Comparison of ENCODE assay signal across 8 cellular contexts in the genomic region with DNA sequence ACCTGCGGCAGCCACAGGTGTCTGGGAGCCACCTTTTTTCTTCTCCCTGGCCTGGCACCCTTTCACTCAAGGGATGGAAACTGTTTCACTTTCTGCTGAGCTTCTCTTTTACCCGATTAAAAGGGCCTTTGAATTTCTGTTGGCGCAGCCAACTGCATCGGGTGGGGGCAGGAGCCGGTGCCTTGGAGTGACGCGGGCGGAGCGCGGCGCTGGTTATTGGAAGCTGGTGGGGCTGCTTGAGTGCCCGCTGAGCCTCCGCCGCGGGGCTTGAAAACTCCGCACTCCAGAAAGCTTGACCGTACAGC. TPM values are rescaled to one million over a fixed set of nuclear protein-coding genes. Genes with fewer than 3 reads are reported as not detected.
DNase-seq lines count a peak whose midpoint lies in the region; ATAC-seq and TF ChIP-seq lines count a peak whose summit lies in the region.

No MANE protein-coding gene starts in this region.

- POLR2A ChIA-PET in activated CD8-positive, alpha-beta T cell treated with anti-CD3 and anti-CD28 coated beads, Interleukin-2, amount 10 ng/mL, durations not matched to agents 7 days and 5 days (lab: Charles Lee): no interaction called here

- no peak for TF ChIP-seq CTCF in epithelial cell of esophagus (IDR thresholded peaks at IDR 0.05; ENCODE audit: insufficient read depth, low read depth, low read length, missing control alignments)

- peak overlapping the region; percentile 46 for H3K27ac Mint-ChIP-seq in activated CD8-positive, alpha-beta T cell treated with anti-CD3 and anti-CD28 coated beads, Interleukin-2, amount 10 ng/mL, durations not matched to agents 7 days and 5 days

- no peaks in the 10 kb centered on the region for H3K36me3 Mint-ChIP-seq in activated CD8-positive, alpha-beta T cell treated with anti-CD3 and anti-CD28 coated beads, Interleukin-2, amount 10 ng/mL, durations not matched to agents 7 days and 5 days (ENCODE audit: low read depth)

- peak; percentile 36 for ATAC-seq in HG02870 (IDR thresholded peaks at IDR 0.05; ENCODE audit: unreplicated experiment)
- ATAC-seq in activated CD8-positive, alpha-beta T cell treated with anti-CD3 and anti-CD28 coated beads, Interleukin-2, amount 10 ng/mL, durations not matched to agents 7 days and 5 days: peak; percentile 70

- CTCF ChIA-PET in activated CD8-positive, alpha-beta T cell treated with anti-CD3 and anti-CD28 coated beads, Interleukin-2, amount 10 ng/mL, durations not matched to agents 7 days and 5 days (lab: Charles Lee): interaction anchor here (0.8 to 3.0 kb wide), 4 partner anchors 56 to 87 kb away, joined by 3 to 15 read pairs (median 4); a partner anchor contains a TSS

- DNase-seq in NCI-H2196 (lab: John Stamatoyannopoulos, UW; ENCODE audit: unreplicated experiment): peak; percentile 38
- DNase-seq in NCI-H2196 treated with DMSO at 0.1 percent for 48 hours (lab: John Stamatoyannopoulos, UW; ENCODE audit: unreplicated experiment): no peak
- DNase-seq in NCI-H2227 treated with DMSO at 0.1 percent for 48 hours (lab: John Stamatoyannopoulos, UW): peak; percentile 14
- peak; percentile 52 for DNase-seq in activated CD8-positive, alpha-beta T cell treated with anti-CD3 and anti-CD28 coated beads, Interleukin-2, amount 10 ng/mL, durations not matched to agents 7 days and 5 days
- DNase-seq in epithelial cell of esophagus (ENCODE audit: low read depth): peak; percentile 70
- peak; percentile 91 for DNase-seq in mesenteric fat pad (ENCODE audit: low spot score)
- DNase-seq in stimulated activated naive CD4-positive, alpha-beta T cell (lab: John Stamatoyannopoulos, UW): peak in 5 of 6 experiments; percentile 15 to 61 (median 37)

- peak overlapping the region; percentile 85 for H3K4me3 ChIP-seq in epithelial cell of esophagus (ENCODE audit: low read length)

- peaks cover 9% of the 10 kb centered on the region for H3K27me3 Mint-ChIP-seq in activated CD8-positive, alpha-beta T cell treated with anti-CD3 and anti-CD28 coated beads, Interleukin-2, amount 10 ng/mL, durations not matched to agents 7 days and 5 days (ENCODE audit: low read depth)

- peak overlapping the region; percentile 84 for H3K4me3 Mint-ChIP-seq in activated CD8-positive, alpha-beta T cell treated with anti-CD3 and anti-CD28 coated beads, Interleukin-2, amount 10 ng/mL, durations not matched to agents 7 days and 5 days

- H3K4me1 Mint-ChIP-seq in activated CD8-positive, alpha-beta T cell treated with anti-CD3 and anti-CD28 coated beads, Interleukin-2, amount 10 ng/mL, durations not matched to agents 7 days and 5 days (ENCODE audit: low read depth): peaks cover 16% of the 10 kb centered on the region

- H3K9me3 Mint-ChIP-seq in activated CD8-positive, alpha-beta T cell treated with anti-CD3 and anti-CD28 coated beads, Interleukin-2, amount 10 ng/mL, durations not matched to agents 7 days and 5 days (ENCODE audit: insufficient read depth): no peaks in the 10 kb centered on the region

RNA-seq across cellular contexts. Expression of a gene that starts 52.0 kb away (rescaled TPM):
- 1 to 10 TPM; 6.2 to 7.0 TPM for total RNA-seq in activated CD8-positive, alpha-beta T cell treated with anti-CD3 and anti-CD28 coated beads, Interleukin-2, amount 10 ng/mL, durations not matched to agents 7 days and 5 days
- 105 TPM for total RNA-seq in mesenteric fat pad

Comparison
In these comparisons a context has a peak if more than half of its experiments do, and no peak if none do; other contexts are left out.
1. RNA of a gene that starts 52.0 kb away (total RNA-seq): 105 TPM in mesenteric fat pad (single experiment); 6.2 to 7.0 TPM in activated CD8-positive, alpha-beta T cell treated with anti-CD3 and anti-CD28 coated beads, Interleukin-2, amount 10 ng/mL, durations not matched to agents 7 days and 5 days; every median in the first group is over 10 times any median in the second.